Comparison of ENCODE assay signal across 8 cellular contexts in the genomic region with DNA sequence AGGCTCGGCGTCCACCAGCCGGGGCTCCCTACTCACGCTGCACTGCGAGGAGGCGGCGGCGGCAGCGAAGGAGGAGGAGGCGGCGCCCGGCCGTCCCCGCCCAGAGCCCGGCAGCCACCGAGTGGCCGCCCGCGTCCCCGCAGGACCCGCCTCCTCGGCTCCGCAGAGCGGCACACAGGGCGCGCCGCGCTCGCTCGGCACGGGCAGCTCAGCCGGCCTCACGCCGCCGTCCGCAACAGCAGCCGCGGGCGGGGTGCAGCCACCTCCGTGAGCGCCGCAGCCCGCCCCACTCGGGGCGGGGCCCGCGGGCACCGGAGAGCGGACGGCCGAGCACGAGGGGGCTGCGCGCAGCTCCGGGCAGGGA. TPM values are rescaled to one million over a fixed set of nuclear protein-coding genes. Genes with fewer than 3 reads are reported as not detected.
DNase-seq lines count a peak whose midpoint lies in the region; ATAC-seq, FAIRE-seq and TF ChIP-seq lines count a peak whose summit lies in the region.

A gene (minus strand): TSS at position 46 of the 364 bp plus-strand sequence. CDS start 52,952 bp downstream, outside the sequence.

- H3K9me3 Mint-ChIP-seq in HFFc6, result no peaks in the 10 kb centered on the region

- TF ChIP-seq POLR2A in GM10847 (IDR thresholded peaks at IDR 0.05; ENCODE audit: extremely low read depth, insufficient read length), result peak; percentile 95

- H3K27me3 Mint-ChIP-seq in HFFc6 (ENCODE audit: insufficient read depth), result no peaks in the 10 kb centered on the region

- H3K27ac Mint-ChIP-seq in HFFc6, result peak within 1 kb of the TSS; percentile 99

- H3K4me1 Mint-ChIP-seq in HFFc6 (ENCODE audit: low read depth), result peaks cover 53% of the 10 kb centered on the region

- ATAC-seq in left cardiac atrium, result peak; percentile 78 to 79
- peak; percentile 70 to 74 (median 72) for ATAC-seq in psoas muscle

- no peaks in the 10 kb centered on the region for H3K27me3 ChIP-seq in psoas muscle (ENCODE audit: insufficient read depth in 3 of 3, low read length in 2 of 3)

- no peaks in the 10 kb centered on the region for H3K36me3 ChIP-seq in psoas muscle (ENCODE audit: insufficient read depth in 1 of 2, low read depth in 1 of 2)

- FAIRE-seq in urothelium cell line (lab: Jason Lieb, UNC), result no peak

- 0 to 1% (median 0%) methylated on average over 28 to 55 of the region's 55 CpGs for WGBS in psoas muscle, 3 donors

- H3K36me3 Mint-ChIP-seq in HFFc6 (ENCODE audit: low read depth), result peaks cover 9% of the 10 kb centered on the region

- no peak for TF ChIP-seq CTCF in HFFc6 (IDR thresholded peaks at IDR 0.05)
- TF ChIP-seq CTCF in psoas muscle (IDR thresholded peaks at IDR 0.05), result no peak

- DNase-seq in HFFc6, result peak; percentile 78
- DNase-seq in NCI-H1048 (lab: John Stamatoyannopoulos, UW), result peak; percentile 64
- DNase-seq in amniotic epithelial cell (ENCODE audit: low read depth), result peak; percentile 79
- peak; percentile 90 for DNase-seq in left cardiac atrium
- DNase-seq in psoas muscle, result peak; percentile 88 to 94
- DNase-seq in urothelium cell line (ENCODE audit: low spot score), result peak; percentile 78

- peak within 1 kb of the TSS; percentile 94 for H3K27ac ChIP-seq in psoas muscle

- H3K4me3 Mint-ChIP-seq in HFFc6, result peak within 1 kb of the TSS; percentile 99

- peaks cover 29% of the 10 kb centered on the region for H3K4me1 ChIP-seq in psoas muscle

- no peaks in the 10 kb centered on the region for H3K9me3 ChIP-seq in psoas muscle

- intact Hi-C loops in T-helper 1 cell treated with Interleukin-12 subunit alpha and Interleukin-12 subunit beta and Interleukin-4 antibody, amounts not matched to agents 30 ng/mL and 1 ng/mL, for 36 hours (cut with micrococcal nuclease), result loop anchor here (1.0 to 5.0 kb wide), 13 partner anchors 48 to 1566 kb away; a partner anchor contains a TSS
- intact Hi-C loops in left cardiac atrium (cut with DNase I), result no loop called here
- intact Hi-C loops in psoas muscle (cut with DNase I), result loop anchor here in 1 of 2 donors (5.0 to 10.0 kb wide), 4 partner anchors 41 to 546 kb away; no protein-coding TSS in a partner anchor

- peak within 1 kb of the TSS; percentile 91 for H3K4me3 ChIP-seq in psoas muscle

RNA-seq across cellular contexts. Expression of the gene that starts here (rescaled TPM):
- 10 to 100 TPM; 45.3 to 67.6 (median 53.4) TPM for total RNA-seq in HFFc6 (2021; fragmentation: NEBNext Ultra II Directional; extraction: Animal tissue kit (Norgen Biotek cat#: 25700))
- 15.9 and 19.5 TPM in 2 replicates for total RNA-seq in T-helper 1 cell treated with Interleukin-12 subunit alpha and Interleukin-12 subunit beta and Interleukin-4 antibody, amounts not matched to agents 30 ng/mL and 1 ng/mL, for 36 hours
- total RNA-seq in left cardiac atrium (10 to 100 TPM; 17.1 to 17.9 TPM), psoas muscle (10 to 100 TPM; 27.8 to 45.6 (median 37.8) TPM)
- polyA plus RNA-seq in psoas muscle, result 10 to 100 TPM; 14.3 to 54.0 (median 26.9) TPM

Comparison
In these comparisons a context has a peak if more than half of its experiments do, and no peak if none do; other contexts are left out.
1. Peak in every context shown above with its lines: DNase-seq, ATAC-seq, H3K4me3 ChIP-seq and H3K27ac ChIP-seq.